ENCODE assay signal across 11 cellular contexts in the genomic region with DNA sequence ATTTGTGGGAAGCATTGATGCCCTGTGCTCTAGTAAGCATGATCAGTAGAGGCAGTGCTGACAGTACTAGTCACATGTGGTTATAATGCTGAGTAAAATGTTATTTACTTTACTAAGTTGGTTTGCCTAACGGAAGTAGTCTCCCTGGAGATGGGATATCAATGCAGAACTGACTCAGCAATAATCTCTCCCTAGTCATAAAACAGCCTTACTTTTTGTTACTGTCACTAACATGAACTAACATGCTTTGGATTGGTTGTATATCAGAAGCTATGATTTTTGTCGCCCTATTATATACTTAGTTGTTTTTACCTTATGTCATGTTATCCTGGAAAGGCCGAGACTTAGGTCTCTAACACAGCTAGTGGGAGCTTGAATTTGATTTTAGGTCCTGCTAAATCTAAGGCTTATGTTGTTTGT. TPM values are rescaled to one million over a fixed set of nuclear protein-coding genes. Genes with fewer than 3 reads are reported as not detected.
A peak's percentile ranks its signal among the peaks of the same experiment; 100 is the strongest.
DNase-seq lines count a peak whose midpoint lies in the region; ATAC-seq and TF ChIP-seq lines count a peak whose summit lies in the region.
"Had no signal": no experiment of that assay in that cellular context is flagged by ENCODE, and none has a peak within 500 bp of the region (broad histone marks: within the 10 kb centered on the region; RNA-seq: fewer than 3 reads in every experiment).

No MANE protein-coding gene starts in this region.

- intact Hi-C loops in PC-3 (cut with micrococcal nuclease) (loop anchor here (5.0 kb wide), 1 partner anchor 47 kb away; no protein-coding TSS in a partner anchor), esophagus squamous epithelium (cut with DNase I) (no loop called here)
- intact Hi-C loops in CD4-positive, alpha-beta T cell (cut with DNase I, micrococcal nuclease) = no loop called here

- H3K4me3 ChIP-seq in PC-3 (ENCODE audit: low read length) (no peak overlapping the region), esophagus squamous epithelium (peak overlapping the region in 1 of 4 donors; percentile 10), retinal pigment epithelial cell (ENCODE audit: low read length) (no peak overlapping the region)
- H3K4me3 ChIP-seq: neural progenitor cell had no signal

- H3K27me3 ChIP-seq in PC-3 (ENCODE audit: low read length) (no peaks in the 10 kb centered on the region), esophagus squamous epithelium (no peaks in the 10 kb centered on the region)
- no peaks in the 10 kb centered on the region for H3K27me3 ChIP-seq in CD4-positive, alpha-beta T cell (ENCODE audit: control insufficient read depth, insufficient read depth, low read length)
- H3K27me3 ChIP-seq: neural progenitor cell had no signal

- H3K36me3 ChIP-seq in PC-3 (ENCODE audit: low read depth, low read length) (no peaks in the 10 kb centered on the region), esophagus squamous epithelium (no peaks in the 10 kb centered on the region)
- H3K36me3 ChIP-seq: neural progenitor cell had no signal

- H3K9me3 ChIP-seq in PC-3 (ENCODE audit: low read length) (no peaks in the 10 kb centered on the region), esophagus squamous epithelium (no peaks in the 10 kb centered on the region)
- peaks cover 6% of the 10 kb centered on the region for H3K9me3 ChIP-seq in CD4-positive, alpha-beta T cell (ENCODE audit: control insufficient read depth, low read length)

- WGBS in esophagus squamous epithelium, 2 donors = 21 to 26% methylated on average over 3 of the region's 3 CpGs

- H3K27ac ChIP-seq in PC-3 (ENCODE audit: low read length) = peak overlapping the region; percentile 85
- peak overlapping the region; percentile 11 to 51 (median 48) for H3K27ac ChIP-seq in esophagus squamous epithelium
- no peak overlapping the region for H3K27ac ChIP-seq in CD4-positive, alpha-beta T cell (ENCODE audit: low read depth, low read length)
- H3K27ac ChIP-seq: neural progenitor cell had no signal

- ATAC-seq in PC-3 (peak; percentile 99), GM21360 (IDR thresholded peaks at IDR 0.05; ENCODE audit: unreplicated experiment) (no peak)
- ATAC-seq in CD4-positive, alpha-beta T cell (ENCODE audit: poor library complexity) = no peak
- ATAC-seq in activated CD4-positive, CD25-positive, alpha-beta regulatory T cell treated with anti-CD3 and anti-CD28 coated beads, Interleukin-2, amount 50 U/mL, for 24 hours = no peak

- peak; percentile 33 for DNase-seq in GM03348 (ENCODE audit: low spot score)
- DNase-seq in PC-3 = peak; percentile 90
- DNase-seq in esophagus squamous epithelium (lab: John Stamatoyannopoulos, UW) = no peak
- peak; percentile 59 for DNase-seq in retinal pigment epithelial cell (ENCODE audit: low read depth)
- DNase-seq in NCI-H2196 treated with DMSO at 0.1 percent for 48 hours (lab: John Stamatoyannopoulos, UW; ENCODE audit: unreplicated experiment) = no peak
- no peak for DNase-seq in CD4-positive, alpha-beta T cell
- DNase-seq: central memory CD4-positive, alpha-beta T cell; T-helper 1 cell had no signal

- H3K27me3 Mint-ChIP-seq in CD4-positive, alpha-beta T cell = no peaks in the 10 kb centered on the region

- no peaks in the 10 kb centered on the region for H3K9me2 ChIP-seq in PC-3 (replicated peaks; ENCODE audit: low read length)

- POLR2A ChIA-PET in PC-3 (lab: Charles Lee; ENCODE audit: unreplicated experiment) = interaction anchor here (0.6 kb wide), 2 partner anchors 9 to 505 kb away, joined by 3 to 4 read pairs; no protein-coding TSS in a partner anchor
- POLR2A ChIA-PET in CD4-positive, alpha-beta T cell (lab: Charles Lee) = no interaction called here

- no peak overlapping the region for H3K27ac Mint-ChIP-seq in CD4-positive, alpha-beta T cell
- H3K27ac Mint-ChIP-seq: neural progenitor cell had no signal

- H3K4me1 ChIP-seq in PC-3 (ENCODE audit: insufficient read depth, low read length) = peaks cover 33% of the 10 kb centered on the region
- peaks cover 11 to 36% (median 17%) of the 10 kb centered on the region in 3 donors for H3K4me1 ChIP-seq in esophagus squamous epithelium

- CTCF ChIA-PET in PC-3 (lab: Charles Lee) = no interaction called here
- CTCF ChIA-PET in CD4-positive, alpha-beta T cell (lab: Charles Lee) = no interaction called here

- peaks cover 51% of the 10 kb centered on the region for H3K4me1 Mint-ChIP-seq in CD4-positive, alpha-beta T cell (ENCODE audit: low read depth)

- TF ChIP-seq CTCF in PC-3 (conservative IDR thresholded peaks at IDR 0.05; ENCODE audit: low read depth, low read length) (no peak), esophagus squamous epithelium (IDR thresholded peaks at IDR 0.05) (no peak), retinal pigment epithelial cell (conservative IDR thresholded peaks at IDR 0.05; ENCODE audit: low read depth, low read length) (no peak)
- no peak for TF ChIP-seq CTCF in CD4-positive, alpha-beta T cell (IDR thresholded peaks at IDR 0.05)

- peaks cover 9% of the 10 kb centered on the region for H3K9me3 Mint-ChIP-seq in CD4-positive, alpha-beta T cell

- no peak overlapping the region for H3K4me3 Mint-ChIP-seq in CD4-positive, alpha-beta T cell
- H3K4me3 Mint-ChIP-seq: neural progenitor cell had no signal

- H3K79me2 ChIP-seq in PC-3 (ENCODE audit: low read length) = peaks cover 98% of the 10 kb centered on the region

- no peak overlapping the region for H2AFZ ChIP-seq in PC-3 (ENCODE audit: low read length)
- H2AFZ ChIP-seq: neural progenitor cell had no signal

- H4K20me1 ChIP-seq in PC-3 (ENCODE audit: low read length) = no peaks in the 10 kb centered on the region

- H3F3A ChIP-seq in PC-3 (ENCODE audit: low read length, unreplicated experiment) = peaks cover 5% of the 10 kb centered on the region

- peak overlapping the region; percentile 39 for H3K4me2 ChIP-seq in PC-3 (ENCODE audit: low read length)
- H3K4me2 ChIP-seq: neural progenitor cell had no signal

- peak overlapping the region; percentile 49 for H3K9ac ChIP-seq in PC-3 (ENCODE audit: low read length)
- H3K9ac ChIP-seq: neural progenitor cell had no signal

- no peak for TF ChIP-seq POLR2A in esophagus squamous epithelium (IDR thresholded peaks at IDR 0.05)

- peaks cover 24% of the 10 kb centered on the region for H3K36me3 Mint-ChIP-seq in CD4-positive, alpha-beta T cell (ENCODE audit: low read depth)

- no TSS peak for BruUV-seq in PC-3 (replicated peaks; lab: Mats Ljungman, UMichigan)

RNA-seq across cellular contexts. Expression of gene SOCS5, which starts 50.0 kb away (rescaled TPM):
- 12.1 and 15.6 TPM in 2 replicates for total RNA-seq in PC-3 (2014; rRNA removed)
- 10 to 100 TPM in 3 of 4 donors, 1 to 10 TPM in 1; 8.9 to 23.3 (median 11.1) TPM for total RNA-seq in esophagus squamous epithelium
- 1 to 10 TPM; 7.9 to 8.5 TPM for total RNA-seq in CD4-positive, alpha-beta T cell

Comparison
In these comparisons a context has a peak if more than half of its experiments do, and no peak if none do; other contexts are left out.
1. DNase-seq: peak in GM03348 (single experiment), PC-3 (single experiment) and retinal pigment epithelial cell (single experiment); none in esophagus squamous epithelium (single experiment), NCI-H2196 treated with DMSO at 0.1 percent for 48 hours (single experiment) and CD4-positive, alpha-beta T cell (0 of 10).